10 cellular contexts compared by ENCODE assay signal in genomic region chr6:75612921-75613534, GRCh38. TPM values are rescaled to one million over a fixed set of nuclear protein-coding genes. Genes with fewer than 3 reads are reported as not detected.
A peak's percentile ranks its signal among the peaks of the same experiment; 100 is the strongest.
DNase-seq lines count a peak whose midpoint lies in the region; ATAC-seq, FAIRE-seq and TF ChIP-seq lines count a peak whose summit lies in the region.
"Had no signal": no experiment of that assay in that cellular context is flagged by ENCODE, and none has a peak within 500 bp of the region (broad histone marks: within the 10 kb centered on the region; RNA-seq: fewer than 3 reads in every experiment).

No MANE protein-coding gene starts in this region.

- no peak overlapping the region for H3K9ac ChIP-seq in mucosa of rectum (ENCODE audit: low read depth in 1 of 2, low read length in 2 of 2)

- no peaks in the 10 kb centered on the region for H3K36me3 ChIP-seq in heart left ventricle
- no peaks in the 10 kb centered on the region for H3K36me3 ChIP-seq in mucosa of rectum (ENCODE audit: control insufficient read depth in 2 of 2, insufficient read depth in 2 of 2, low read length in 2 of 2)
- H3K36me3 ChIP-seq in aorta (ENCODE audit: control insufficient read depth in 1 of 2, insufficient read depth in 2 of 2, low read length in 1 of 2), result no peaks in the 10 kb centered on the region
- H3K36me3 ChIP-seq: brain microvascular endothelial cell had no signal

- TF ChIP-seq POLR2A in heart left ventricle (IDR thresholded peaks at IDR 0.05), result no peak

- 54 to 63% (median 60%) methylated on average over 8 of the region's 8 CpGs for WGBS in heart left ventricle, 4 donors
- 21 to 27% methylated on average over 8 of the region's 8 CpGs for WGBS in aorta, 2 donors

- H3K4me1 ChIP-seq in heart left ventricle (peaks cover 2 to 90% (median 65%) of the 10 kb centered on the region in 12 donors), mucosa of rectum (ENCODE audit: control insufficient read depth in 2 of 2, insufficient read depth in 2 of 2, low read length in 2 of 2) (peaks cover 23 to 27% of the 10 kb centered on the region in 2 donors), aorta (ENCODE audit: control insufficient read depth in 1 of 2, insufficient read depth in 2 of 2, low read length in 2 of 2) (peaks cover 1 to 9% of the 10 kb centered on the region in 2 donors)

- peak in 1 of 4 donors; percentile 41 for ATAC-seq in heart left ventricle
- no peak for ATAC-seq in Right ventricle myocardium inferior
- peak; percentile 68 for ATAC-seq in aorta (ENCODE audit: low FRiP score)
- ATAC-seq in SK-N-SH treated with all-trans-retinoic acid at 6 μM for 48 hours, result no peak

- H3K27me3 ChIP-seq in heart left ventricle, result no peaks in the 10 kb centered on the region
- H3K27me3 ChIP-seq in mucosa of rectum (ENCODE audit: control insufficient read depth in 2 of 2, insufficient read depth in 2 of 2, low read length in 2 of 2), result no peaks in the 10 kb centered on the region
- H3K27me3 ChIP-seq in aorta (ENCODE audit: control insufficient read depth in 1 of 2, insufficient read depth in 2 of 2, low read length in 1 of 2), result no peaks in the 10 kb centered on the region
- H3K27me3 ChIP-seq: brain microvascular endothelial cell, MG63 had no signal

- peak overlapping the region in 2 of 12 donors; percentile 5 to 35 for H3K4me3 ChIP-seq in heart left ventricle
- H3K4me3 ChIP-seq in mucosa of rectum (ENCODE audit: low read length in 2 of 2), result peak overlapping the region in 1 of 2 donors; percentile 51
- no peak overlapping the region for H3K4me3 ChIP-seq in aorta (ENCODE audit: low read length in 2 of 2)
- H3K4me3 ChIP-seq: MG63 had no signal

- no peak for DNase-seq in heart left ventricle
- no peak for DNase-seq in Right ventricle myocardium inferior (ENCODE audit: missing footprints)
- no peak for DNase-seq in aorta
- no peak for DNase-seq in stimulated activated CD4-positive, alpha-beta T cell treated with anti-CD3 and anti-CD28 coated beads, Interleukin-2, amount 100 ng/mL, for 48 hours
- DNase-seq in NCI-H524 treated with DMSO at 0.1 percent for 48 hours (lab: John Stamatoyannopoulos, UW), result no peak
- DNase-seq: brain microvascular endothelial cell, MG63 had no signal

- FAIRE-seq in colon (lab: Jason Lieb, UNC), result peak; percentile 80

- H3K27ac ChIP-seq in heart left ventricle, result peak overlapping the region in 10 of 12 donors; percentile 6 to 66 (median 36)
- H3K27ac ChIP-seq in mucosa of rectum (ENCODE audit: low read depth in 2 of 2, low read length in 2 of 2), result peak overlapping the region; percentile 27 to 52
- H3K27ac ChIP-seq in aorta (ENCODE audit: low read depth in 1 of 2, low read length in 2 of 2), result peak overlapping the region in 1 of 2 donors; percentile 11
- H3K27ac ChIP-seq: brain microvascular endothelial cell had no signal

- intact Hi-C loops in heart left ventricle (cut with DNase I), result no loop called here
- intact Hi-C loops in Right ventricle myocardium inferior (cut with DNase I), result no loop called here
- intact Hi-C loops in aorta (cut with DNase I), result no loop called here

- TF ChIP-seq CTCF in heart left ventricle (IDR thresholded peaks at IDR 0.05), result no peak

- H3K9me3 ChIP-seq in heart left ventricle (peaks cover 0 to 2% (median 0%) of the 10 kb centered on the region in 12 donors), mucosa of rectum (ENCODE audit: control insufficient read depth in 2 of 2, low read length in 2 of 2) (no peaks in the 10 kb centered on the region), aorta (ENCODE audit: control insufficient read depth, low read length) (no peaks in the 10 kb centered on the region)

TF ChIP-seq in SK-N-SH treated with all-trans-retinoic acid at 6 μM for 48 hours, 23 proteins besides CTCF, POLR2A, EP300 and RAD21:
- TF ChIP-seq POU6F1 (CRISPR knock-in tag; IDR thresholded peaks at IDR 0.05; ENCODE audit: borderline replicate concordance, low read depth) (no peak), CREB5 (CRISPR knock-in tag; IDR thresholded peaks at IDR 0.05; ENCODE audit: low read depth) (no peak), CSDC2 (CRISPR knock-in tag; IDR thresholded peaks at IDR 0.05) (no peak), TSHZ2 (CRISPR knock-in tag; IDR thresholded peaks at IDR 0.05) (no peak), ZC3H10 (CRISPR knock-in tag; IDR thresholded peaks at IDR 0.05) (no peak), TCF4 (CRISPR knock-in tag; IDR thresholded peaks at IDR 0.05; ENCODE audit: borderline replicate concordance) (no peak), TOX (CRISPR knock-in tag; IDR thresholded peaks at IDR 0.05; ENCODE audit: borderline replicate concordance) (no peak), ZFP30 (CRISPR knock-in tag; IDR thresholded peaks at IDR 0.05) (no peak), BACH2 (CRISPR knock-in tag; IDR thresholded peaks at IDR 0.05; ENCODE audit: borderline replicate concordance) (no peak), SNAI2 (CRISPR knock-in tag; IDR thresholded peaks at IDR 0.05) (no peak), ISL1 (CRISPR knock-in tag; IDR thresholded peaks at IDR 0.05) (no peak), ESRRG (CRISPR knock-in tag; IDR thresholded peaks at IDR 0.05) (no peak), ARNTL (CRISPR knock-in tag; IDR thresholded peaks at IDR 0.05; ENCODE audit: borderline replicate concordance, low read depth) (no peak), CSRNP3 (CRISPR knock-in tag; IDR thresholded peaks at IDR 0.05) (no peak), PPARA (CRISPR knock-in tag; IDR thresholded peaks at IDR 0.05; ENCODE audit: borderline replicate concordance) (no peak), ZNF8 (CRISPR knock-in tag; IDR thresholded peaks at IDR 0.05) (no peak), GLIS3 (CRISPR knock-in tag; IDR thresholded peaks at IDR 0.05) (no peak)

RNA-seq across cellular contexts. Expression of gene SENP6, which starts 11.3 kb away (rescaled TPM):
- 10 to 100 TPM; 49.9 to 71.5 (median 54.4) TPM for total RNA-seq in heart left ventricle
- polyA plus RNA-seq in heart left ventricle, result 10 to 100 TPM; 16.2 to 23.7 TPM
- total RNA-seq in Right ventricle myocardium inferior, result 53.9 TPM
- total RNA-seq in aorta, result 100 to 1,000 TPM; 141 to 147 TPM
- 10 to 100 TPM; 31.8 to 61.6 TPM for polyA plus RNA-seq in aorta
